21 cellular contexts compared by ENCODE assay signal in genomic region chr7:89813096-89813495, GRCh38.
DNase-seq lines count a peak whose midpoint lies in the region; ATAC-seq lines count a peak whose summit lies in the region.
"Had no signal": no experiment of that assay in that cellular context is flagged by ENCODE, and none has a peak within 500 bp of the region (broad histone marks: within the 10 kb centered on the region; RNA-seq: fewer than 3 reads in every experiment).

No MANE protein-coding gene starts in this region.

- H3K9me2 ChIP-seq in GM23248 (ENCODE audit: insufficient read depth), result no peaks in the 10 kb centered on the region

- H3K4me1 ChIP-seq in GM23248 (ENCODE audit: insufficient read depth), result no peaks in the 10 kb centered on the region
- H3K4me1 ChIP-seq: A549; BE2C; BLaER1 treated with 17β-estradiol and CSF1 and Interleukin-3, amounts not matched to agents 10 nM and 100 nM had no signal

- H3K27me3 ChIP-seq in GM23248 (replicated peaks; ENCODE audit: insufficient read depth), result no peaks in the 10 kb centered on the region
- H3K27me3 ChIP-seq: BE2C; BLaER1 treated with 17β-estradiol and CSF1 and Interleukin-3, amounts not matched to agents 10 nM and 100 nM had no signal

- no peak overlapping the region for H3K9ac ChIP-seq in GM23248
- H3K9ac ChIP-seq: BLaER1 treated with 17β-estradiol and CSF1 and Interleukin-3, amounts not matched to agents 10 nM and 100 nM had no signal

- no peaks in the 10 kb centered on the region for H4K20me1 ChIP-seq in GM23248 (ENCODE audit: insufficient read depth)
- H4K20me1 ChIP-seq: BLaER1 treated with 17β-estradiol and CSF1 and Interleukin-3, amounts not matched to agents 10 nM and 100 nM had no signal

- peak; percentile 1 for DNase-seq in GM23248
- peak; percentile 6 for DNase-seq in astrocyte of the hippocampus (ENCODE audit: low read depth, low spot score)
- DNase-seq in kidney tubule cell (ENCODE audit: low spot score), result peak; percentile 69
- DNase-seq in RKO (ENCODE audit: low spot score), result no peak
- no peak for DNase-seq in NCI-H526 treated with DMSO at 0.1 percent for 48 hours (lab: John Stamatoyannopoulos, UW)
- DNase-seq in posterior cingulate gyrus, result no peak
- DNase-seq: 8988T; ACHN; AML-193; BE2C; Calu3; CD4-positive, alpha-beta T cell; CD8-positive, alpha-beta memory T cell; DMS53; DND-41; H9 had no signal

- no peaks in the 10 kb centered on the region for H3K36me3 ChIP-seq in GM23248 (ENCODE audit: low read depth)
- H3K36me3 ChIP-seq: BE2C; BLaER1 treated with 17β-estradiol and CSF1 and Interleukin-3, amounts not matched to agents 10 nM and 100 nM had no signal

- no peaks in the 10 kb centered on the region for H3K79me2 ChIP-seq in GM23248 (ENCODE audit: insufficient read depth)

- no peaks in the 10 kb centered on the region for H3K9me3 ChIP-seq in GM23248 (ENCODE audit: low read depth)
- H3K9me3 ChIP-seq: A549, BE2C had no signal

- H3K27ac ChIP-seq in GM23248, result no peak overlapping the region
- H3K27ac ChIP-seq: A549; BLaER1 treated with 17β-estradiol and CSF1 and Interleukin-3, amounts not matched to agents 10 nM and 100 nM had no signal

- H3F3A ChIP-seq in GM23248 (ENCODE audit: insufficient read depth), result no peaks in the 10 kb centered on the region

- no peak overlapping the region for H3K4me3 ChIP-seq in GM23248
- H3K4me3 ChIP-seq: A549; BLaER1 treated with 17β-estradiol and CSF1 and Interleukin-3, amounts not matched to agents 10 nM and 100 nM; GM23338 had no signal

- no peak overlapping the region for H3K4me2 ChIP-seq in GM23248 (ENCODE audit: unreplicated experiment)
- H3K4me2 ChIP-seq: A549; BLaER1 treated with 17β-estradiol and CSF1 and Interleukin-3, amounts not matched to agents 10 nM and 100 nM; GM23338 had no signal

- intact Hi-C loops in posterior cingulate gyrus (cut with DNase I), result no loop called here

- in situ Hi-C loops in GM23248 (cut with MboI), result no loop called here

- H2AFZ ChIP-seq in GM23248, result no peak overlapping the region
- H2AFZ ChIP-seq: GM23338 had no signal

- WGBS in GM23248 (ENCODE audit: low coverage in 1 of 2, low lambda C conversion rate in 2 of 2, missing lambda C conversion rate in 2 of 2), 2 experiments, result 8 to 9% methylated on average over 1 of the region's 1 CpG

- ATAC-seq in GM18867 (IDR thresholded peaks at IDR 0.05; ENCODE audit: unreplicated experiment), result no peak
- ATAC-seq: A549, GM23338, HCT116 had no signal

Comparison
In these comparisons a context has a peak if more than half of its experiments do, and no peak if none do; other contexts are left out.
1. DNase-seq: peak in GM23248 (single experiment), astrocyte of the hippocampus (single experiment) and kidney tubule cell (single experiment); none in RKO (single experiment), NCI-H526 treated with DMSO at 0.1 percent for 48 hours (single experiment) and posterior cingulate gyrus (0 of 10).